ENCODE assay signal across 8 cellular contexts in the genomic region with DNA sequence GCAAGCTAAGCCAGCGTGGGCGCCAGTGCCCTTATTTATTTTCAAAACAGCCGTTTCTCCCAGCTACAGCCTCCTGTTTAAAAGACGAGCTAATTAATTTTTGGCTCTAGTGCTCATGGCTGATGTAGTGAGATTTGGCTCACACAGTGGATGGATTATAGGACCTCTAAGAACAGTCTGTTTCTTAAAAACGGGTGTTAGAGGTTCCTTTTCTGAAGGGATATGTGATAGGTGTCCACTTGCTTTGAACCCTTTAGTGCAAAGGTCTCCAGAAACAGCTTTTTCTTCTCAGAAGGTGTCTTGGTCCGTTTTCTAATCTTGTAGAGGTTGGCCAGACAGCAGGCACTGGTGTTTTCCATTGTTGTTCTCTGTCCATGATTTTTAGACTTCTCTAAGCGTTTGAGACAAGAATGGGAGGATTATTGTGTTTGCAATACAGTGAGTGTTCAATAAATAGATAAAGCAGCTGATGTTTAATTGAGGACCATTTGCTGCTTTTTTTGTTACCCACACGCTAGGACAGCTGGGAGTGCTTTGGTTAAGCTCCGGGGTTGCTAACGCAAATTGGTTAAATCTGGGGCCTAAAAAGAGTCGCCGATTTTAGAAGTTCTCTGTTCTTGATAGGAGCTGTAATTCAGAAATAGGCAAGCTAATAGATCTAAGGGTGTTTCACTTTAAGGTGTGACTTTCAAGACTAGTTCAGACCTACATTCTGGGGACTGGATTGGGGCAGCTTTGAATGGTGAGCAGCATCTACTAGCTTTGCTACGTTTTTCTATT. TPM values are rescaled to one million over a fixed set of nuclear protein-coding genes. Genes with fewer than 3 reads are reported as not detected.
A peak's percentile ranks its signal among the peaks of the same experiment; 100 is the strongest.
DNase-seq lines count a peak whose midpoint lies in the region; ATAC-seq and TF ChIP-seq lines count a peak whose summit lies in the region.

No MANE protein-coding gene starts in this region.

- H3K4me3 Mint-ChIP-seq in activated CD4-positive, alpha-beta T cell treated with anti-CD3 and anti-CD28 coated beads for 36 hours, result peak overlapping the region; percentile 98
- H3K4me3 Mint-ChIP-seq in T-cell, result peak overlapping the region; percentile 87 to 96 (median 93)
- H3K4me3 Mint-ChIP-seq in osteocyte (ENCODE audit: unreplicated experiment), result peak overlapping the region; percentile 91

- H3K27ac Mint-ChIP-seq in activated CD4-positive, alpha-beta T cell treated with anti-CD3 and anti-CD28 coated beads for 36 hours, result peak overlapping the region; percentile 99
- peak overlapping the region; percentile 94 to 96 for H3K27ac Mint-ChIP-seq in T-cell
- H3K27ac Mint-ChIP-seq in osteocyte (ENCODE audit: unreplicated experiment), result peak overlapping the region; percentile 92

- intact Hi-C loops in activated CD4-positive, alpha-beta T cell treated with anti-CD3 and anti-CD28 coated beads for 36 hours (cut with DNase I, micrococcal nuclease), result loop anchor here (1.0 to 10.0 kb wide), 14 partner anchors 204 to 837 kb away; partner anchors contain the start of genes CDKN1B (in 2 of the 2), CREBL2 (in 2 of the 2), DUSP16 (in 2 of the 2) and GPR19 (in 2 of the 2)

- TF ChIP-seq CTCF in osteocyte (IDR thresholded peaks at IDR 0.05), result no peak

- H3K36me3 Mint-ChIP-seq in activated CD4-positive, alpha-beta T cell treated with anti-CD3 and anti-CD28 coated beads for 36 hours (ENCODE audit: low read depth), result peaks cover 7% of the 10 kb centered on the region
- H3K36me3 Mint-ChIP-seq in T-cell, result peaks cover 13% of the 10 kb centered on the region
- no peaks in the 10 kb centered on the region for H3K36me3 Mint-ChIP-seq in osteocyte (ENCODE audit: unreplicated experiment)

- POLR2A ChIA-PET in activated CD4-positive, alpha-beta T cell treated with anti-CD3 and anti-CD28 coated beads for 36 hours (lab: Charles Lee), result interaction anchor here (0.6 to 2.6 kb wide), 18 partner anchors 9 to 709 kb away, joined by 3 to 19 read pairs (median 4); partner anchors contain the start of genes CDKN1B and ETV6
- POLR2A ChIA-PET in T-cell (lab: Charles Lee), result interaction anchor here (0.6 to 2.5 kb wide), 25 partner anchors 9 to 378 kb away, joined by 3 to 25 read pairs (median 4); partner anchors contain the start of gene CREBL2 (in 1 of the 2)

- peaks cover 39% of the 10 kb centered on the region for H3K4me1 Mint-ChIP-seq in activated CD4-positive, alpha-beta T cell treated with anti-CD3 and anti-CD28 coated beads for 36 hours
- H3K4me1 Mint-ChIP-seq in T-cell (peaks cover 52 to 62% (median 54%) of the 10 kb centered on the region in 3 donors), osteocyte (ENCODE audit: unreplicated experiment) (peaks cover 23% of the 10 kb centered on the region)

- H3K27me3 Mint-ChIP-seq in activated CD4-positive, alpha-beta T cell treated with anti-CD3 and anti-CD28 coated beads for 36 hours, result no peaks in the 10 kb centered on the region
- no peaks in the 10 kb centered on the region for H3K27me3 Mint-ChIP-seq in T-cell
- H3K27me3 Mint-ChIP-seq in osteocyte (ENCODE audit: unreplicated experiment), result no peaks in the 10 kb centered on the region

- H3K9me3 Mint-ChIP-seq in activated CD4-positive, alpha-beta T cell treated with anti-CD3 and anti-CD28 coated beads for 36 hours (ENCODE audit: low read depth), result no peaks in the 10 kb centered on the region
- H3K9me3 Mint-ChIP-seq in T-cell (no peaks in the 10 kb centered on the region), osteocyte (ENCODE audit: unreplicated experiment) (no peaks in the 10 kb centered on the region)

- ATAC-seq in activated CD4-positive, alpha-beta T cell treated with anti-CD3 and anti-CD28 coated beads for 36 hours, result no peak
- ATAC-seq in HG03571 (IDR thresholded peaks at IDR 0.05; ENCODE audit: unreplicated experiment) (peak; percentile 4), T-cell (replicated peaks in 1 of 4) (no peak), esophagus mucosa (peak; percentile 2)

- DNase-seq in activated CD4-positive, alpha-beta T cell treated with anti-CD3 and anti-CD28 coated beads for 36 hours, result peak; percentile 62
- DNase-seq in activated CD4-positive, alpha-beta T cell treated with anti-CD3 and anti-CD28 coated beads, Interleukin-2, amount 50 U/mL, for 1 hour, result no peak
- DNase-seq in T-cell, result peak in 1 of 34 experiments; percentile 14
- no peak for DNase-seq in osteocyte (ENCODE audit: extremely low spot score, unreplicated experiment)
- no peak for DNase-seq in SKM-1 (lab: John Stamatoyannopoulos, UW; ENCODE audit: unreplicated experiment)
- DNase-seq in stimulated activated CD4-positive, alpha-beta T cell treated with anti-CD3 and anti-CD28 coated beads, Interleukin-2, amount 100 ng/mL, for 24 hours, result no peak

- CTCF ChIA-PET in activated CD4-positive, alpha-beta T cell treated with anti-CD3 and anti-CD28 coated beads for 36 hours (lab: Charles Lee), result interaction anchor here (0.6 to 4.0 kb wide), 21 partner anchors 8 to 429 kb away, joined by 3 to 39 read pairs (median 3); partner anchors contain the start of genes DUSP16 and MANSC1
- CTCF ChIA-PET in T-cell (lab: Charles Lee), result interaction anchor here (0.6 to 3.0 kb wide), 23 partner anchors 8 to 426 kb away, joined by 3 to 29 read pairs (median 4); partner anchors contain the start of gene DUSP16 (in 1 of the 2)

RNA-seq across cellular contexts. Expression of gene BORCS5, which starts 1.0 kb away (rescaled TPM):
- total RNA-seq in activated CD4-positive, alpha-beta T cell treated with anti-CD3 and anti-CD28 coated beads for 36 hours, result 10 to 100 TPM; 41.8 to 45.0 TPM
- total RNA-seq in T-cell (10 to 100 TPM; 18.0 to 34.0 (median 25.5) TPM), esophagus mucosa (17.9 TPM), osteocyte (16.7 and 17.1 TPM in 2 replicates)

RNA-seq across cellular contexts. Expression of gene MANSC1, which starts 7.8 kb away (rescaled TPM):
- total RNA-seq in activated CD4-positive, alpha-beta T cell treated with anti-CD3 and anti-CD28 coated beads for 36 hours, result 1 to 10 TPM; 2.2 to 2.5 TPM
- total RNA-seq in T-cell, result 1 to 10 TPM in 2 of 5 donors, under 1 TPM in 3; 0.16 to 1.6 (median 0.96) TPM
- 47.8 TPM for total RNA-seq in esophagus mucosa
- total RNA-seq in osteocyte, result 8.8 and 9.1 TPM in 2 replicates

Comparison
In these comparisons a context has a peak if more than half of its experiments do, and no peak if none do; other contexts are left out.
1. ATAC-seq: peak in HG03571 (single experiment) and esophagus mucosa (single experiment); none in activated CD4-positive, alpha-beta T cell treated with anti-CD3 and anti-CD28 coated beads for 36 hours (single experiment) and T-cell (0 of 4).
2. Peak in every context shown above with its lines, with median percentiles within 50 percentile points of each other: H3K27ac Mint-ChIP-seq and H3K4me3 Mint-ChIP-seq.